35 cellular contexts compared by ENCODE assay signal in genomic region chr5:162603399-162603798, GRCh38.
"Had no signal": no experiment of that assay in that cellular context is flagged by ENCODE, and none has a peak within 500 bp of the region (broad histone marks: within the 10 kb centered on the region; RNA-seq: fewer than 3 reads in every experiment).

No MANE protein-coding gene starts in this region.

- H3K27ac Mint-ChIP-seq: activated B cell treated with CpG ODN at 0.5 μM for 24 hours; activated CD4-positive, alpha-beta memory T cell treated with anti-CD3 and anti-CD28 coated beads for 36 hours; activated CD4-positive, alpha-beta T cell treated with anti-CD3 and anti-CD28 coated beads, Interleukin-2, amount 10 ng/mL, durations not matched to agents 24 days and 14 days; activated CD8-positive, alpha-beta T cell treated with anti-CD3 and anti-CD28 coated beads for 36 hours; activated naive CD4-positive, alpha-beta T cell treated with anti-CD3 and anti-CD28 coated beads for 36 hours; activated naive CD4-positive, alpha-beta T cell treated with anti-CD3 and anti-CD28 coated beads, Interleukin-2, amount 50 U/mL, for 72 hours; activated naive CD8-positive, alpha-beta T cell treated with anti-CD3 and anti-CD28 coated beads for 36 hours; activated T-cell treated with anti-CD3 and anti-CD28 coated beads, Interleukin-2, amount 50 U/mL, for 72 hours; activated T-helper 1 cell treated with anti-CD3 and anti-CD28 coated beads, Interleukin-12 subunit alpha, Interleukin-12 subunit beta, Interleukin-2, Interleukin-4 antibody, amounts not matched to agents 30 ng/mL and 10 ng/mL and 1 ng/mL, durations not matched to agents 14 hours and 24 hours and 36 hours; activated T-helper 17 cell treated with anti-CD3 and anti-CD28 coated beads, Interleukin-2, amount 50 U/mL, for 72 hours; T-helper 1 cell treated with Interleukin-12 subunit alpha and Interleukin-12 subunit beta and Interleukin-4 antibody, amounts not matched to agents 30 μg/mL and 1 μg/mL, for 36 hours; T-helper 2 cell treated with Interferon-gamma antibody and Interleukin-4, amounts not matched to agents 5 μg/mL and 100 μg/mL, for 36 hours had no signal

- H3K9me3 Mint-ChIP-seq: activated B cell treated with CpG ODN at 0.5 μM for 24 hours; activated CD4-positive, alpha-beta T cell treated with anti-CD3 and anti-CD28 coated beads, Interleukin-2, amount 10 ng/mL, durations not matched to agents 24 days and 14 days; activated naive CD8-positive, alpha-beta T cell treated with anti-CD3 and anti-CD28 coated beads for 36 hours; activated T-helper 1 cell treated with anti-CD3 and anti-CD28 coated beads, Interleukin-12 subunit alpha, Interleukin-12 subunit beta, Interleukin-2, Interleukin-4 antibody, amounts not matched to agents 30 ng/mL and 10 ng/mL and 1 ng/mL, durations not matched to agents 14 hours and 24 hours and 36 hours had no signal

- H3K36me3 ChIP-seq: adrenal gland, brain microvascular endothelial cell, breast epithelium had no signal

- H3K27me3 Mint-ChIP-seq: activated B cell treated with CpG ODN at 0.5 μM for 24 hours; activated CD4-positive, alpha-beta memory T cell treated with anti-CD3 and anti-CD28 coated beads for 36 hours; activated CD4-positive, alpha-beta T cell treated with anti-CD3 and anti-CD28 coated beads, Interleukin-2, amount 10 ng/mL, durations not matched to agents 24 days and 14 days; activated CD8-positive, alpha-beta T cell treated with anti-CD3 and anti-CD28 coated beads for 36 hours; activated naive CD8-positive, alpha-beta T cell treated with anti-CD3 and anti-CD28 coated beads for 36 hours; activated T-helper 17 cell treated with anti-CD3 and anti-CD28 coated beads, Interleukin-2, amount 50 U/mL, for 72 hours had no signal

- H3K4me3 ChIP-seq: adrenal gland, body of pancreas, breast epithelium had no signal

- H3K4me1 Mint-ChIP-seq: activated B cell treated with CpG ODN at 0.5 μM for 24 hours; activated CD4-positive, alpha-beta T cell treated with anti-CD3 and anti-CD28 coated beads, Interleukin-2, amount 10 ng/mL, durations not matched to agents 24 days and 14 days; activated naive CD8-positive, alpha-beta T cell treated with anti-CD3 and anti-CD28 coated beads for 36 hours; activated T-helper 17 cell treated with anti-CD3 and anti-CD28 coated beads, Interleukin-2, amount 50 U/mL, for 72 hours had no signal

- H3K27me3 ChIP-seq: adrenal gland, body of pancreas, brain microvascular endothelial cell, breast epithelium had no signal

- H3K4me1 ChIP-seq: adrenal gland, body of pancreas, breast epithelium had no signal

- H3K4me3 Mint-ChIP-seq: activated B cell treated with CpG ODN at 0.5 μM for 24 hours; activated CD4-positive, alpha-beta memory T cell treated with anti-CD3 and anti-CD28 coated beads for 36 hours; activated CD4-positive, alpha-beta T cell treated with anti-CD3 and anti-CD28 coated beads, Interleukin-2, amount 10 ng/mL, durations not matched to agents 24 days and 14 days; activated CD8-positive, alpha-beta T cell treated with anti-CD3 and anti-CD28 coated beads for 36 hours; activated naive CD4-positive, alpha-beta T cell treated with anti-CD3 and anti-CD28 coated beads for 36 hours; activated naive CD8-positive, alpha-beta T cell treated with anti-CD3 and anti-CD28 coated beads for 36 hours; activated T-cell treated with anti-CD3 and anti-CD28 coated beads, Interleukin-2, amount 50 U/mL, for 4 hours; activated T-cell treated with anti-CD3 and anti-CD28 coated beads, Interleukin-2, amount 50 U/mL, for 72 hours; activated T-helper 1 cell treated with anti-CD3 and anti-CD28 coated beads, Interleukin-12 subunit alpha, Interleukin-12 subunit beta, Interleukin-2, Interleukin-4 antibody, amounts not matched to agents 30 ng/mL and 10 ng/mL and 1 ng/mL, durations not matched to agents 14 hours and 24 hours and 36 hours; activated T-helper 17 cell treated with anti-CD3 and anti-CD28 coated beads, Interleukin-2, amount 50 U/mL, for 72 hours; T-helper 1 cell treated with Interleukin-12 subunit alpha and Interleukin-12 subunit beta and Interleukin-4 antibody, amounts not matched to agents 30 μg/mL and 1 μg/mL, for 36 hours; T-helper 2 cell treated with Interferon-gamma antibody and Interleukin-4, amounts not matched to agents 5 μg/mL and 100 μg/mL, for 36 hours had no signal

- ATAC-seq: activated CD8-positive, alpha-beta T cell treated with anti-CD3 and anti-CD28 coated beads for 36 hours; activated naive CD4-positive, alpha-beta T cell treated with anti-CD3 and anti-CD28 coated beads, Interleukin-2, amount 50 U/mL, for 72 hours; activated T-cell treated with anti-CD3 and anti-CD28 coated beads, Interleukin-2, amount 50 U/mL, for 4 hours; activated T-cell treated with anti-CD3 and anti-CD28 coated beads, Interleukin-2, amount 50 U/mL, for 72 hours; activated T-helper 17 cell treated with anti-CD3 and anti-CD28 coated beads, Interleukin-2, amount 50 U/mL, for 72 hours; body of pancreas had no signal

- DNase-seq: activated B cell treated with CpG ODN at 0.5 μM for 24 hours; activated CD4-positive, alpha-beta memory T cell treated with anti-CD3 and anti-CD28 coated beads for 36 hours; activated CD4-positive, alpha-beta T cell treated with anti-CD3 and anti-CD28 coated beads for 4 hours; activated CD4-positive, alpha-beta T cell treated with anti-CD3 and anti-CD28 coated beads, Interleukin-2, amount 10 ng/mL, durations not matched to agents 24 days and 14 days; activated CD4-positive, alpha-beta T cell treated with anti-CD3 and anti-CD28 coated beads, Interleukin-2, amount 50 U/mL, for 1 hour; activated CD4-positive, alpha-beta T cell treated with anti-CD3 and anti-CD28 coated beads, Interleukin-2, amount 50 U/mL, for 4 hours; activated CD4-positive, CD25-positive, alpha-beta regulatory T cell treated with anti-CD3 and anti-CD28 coated beads, Interleukin-2, amount 50 U/mL, for 72 hours; activated CD8-positive, alpha-beta memory T cell treated with anti-CD3 and anti-CD28 coated beads, Interleukin-2, amount 50 U/mL, for 4 hours; activated CD8-positive, alpha-beta T cell treated with anti-CD3 and anti-CD28 coated beads for 36 hours; activated effector memory CD4-positive, alpha-beta T cell treated with anti-CD3 and anti-CD28 coated beads, Interleukin-2, amount 50 U/mL, for 16 hours; activated gamma-delta T cell treated with Interleukin-2 at 50 U/mL for 16 hours; activated naive CD4-positive, alpha-beta T cell; activated naive CD4-positive, alpha-beta T cell treated with anti-CD3 and anti-CD28 coated beads for 36 hours; activated naive CD4-positive, alpha-beta T cell treated with anti-CD3 and anti-CD28 coated beads, Interleukin-2, amount 50 U/mL, for 16 hours; activated naive CD8-positive, alpha-beta T cell treated with anti-CD3 and anti-CD28 coated beads for 36 hours; activated T-cell treated with anti-CD3 and anti-CD28 coated beads for 4 hours; activated T-cell treated with anti-CD3 and anti-CD28 coated beads, Interleukin-2, amount 50 U/mL, for 1 hour; activated T-cell treated with anti-CD3 and anti-CD28 coated beads, Interleukin-2, amount 50 U/mL, for 4 hours; activated T-cell treated with anti-CD3 and anti-CD28 coated beads, Interleukin-2, amount 50 U/mL, for 72 hours; adrenal gland; amniotic stem cell; aorta; body of pancreas; brain microvascular endothelial cell; central memory CD4-positive, alpha-beta T cell; T-helper 1 cell; T-helper 2 cell; T-helper 9 cell had no signal

- H3K36me3 Mint-ChIP-seq: activated CD4-positive, alpha-beta memory T cell treated with anti-CD3 and anti-CD28 coated beads for 36 hours; activated naive CD4-positive, alpha-beta T cell treated with anti-CD3 and anti-CD28 coated beads, Interleukin-2, amount 50 U/mL, for 72 hours; activated naive CD8-positive, alpha-beta T cell treated with anti-CD3 and anti-CD28 coated beads for 36 hours had no signal

- H3K27ac ChIP-seq: adrenal gland, body of pancreas, brain microvascular endothelial cell, breast epithelium, VCaP had no signal
